ENCODE assay signal across 11 cellular contexts in genomic region chr22:32137731-32138324, GRCh38. TPM values are rescaled to one million over a fixed set of nuclear protein-coding genes. Genes with fewer than 3 reads are reported as not detected.
DNase-seq lines count a peak whose midpoint lies in the region; ATAC-seq, FAIRE-seq and TF ChIP-seq lines count a peak whose summit lies in the region.
"Not testable (repeated sequence)": the region's sequence is repeated elsewhere in the genome, so short reads cannot be mapped to it uniquely, and the experiment has no call there.
"Had no signal": no experiment of that assay in that cellular context is flagged by ENCODE, and none has a peak within 500 bp of the region (broad histone marks: within the 10 kb centered on the region; RNA-seq: fewer than 3 reads in every experiment).

No MANE protein-coding gene starts in this region.

- not testable (repeated sequence) for H3K36me3 ChIP-seq in MG63, SJCRH30, lower lobe of right lung, transverse colon

- not testable (repeated sequence) for TF ChIP-seq POLR2A in transverse colon (IDR thresholded peaks at IDR 0.05)

- in situ Hi-C loops in transverse colon (cut with MboI; ENCODE audit: low pct_ligation_motif_present in 1 of 4, low pct_unique_long_range_greater_than_20kb in 1 of 4, low sequenced_read_pairs in 3 of 4), result not testable (repeated sequence)

- intact Hi-C loops in lower lobe of right lung (cut with DNase I); transverse colon (cut with DNase I; ENCODE audit: low total_unique reads): not testable (repeated sequence)

- not testable (repeated sequence) for H3K27me3 ChIP-seq in MG63; SJCRH30; lower lobe of right lung (ENCODE audit: low read depth); transverse colon

- H3K27ac ChIP-seq in SJCRH30, result not testable (repeated sequence)
- H3K27ac ChIP-seq in lower lobe of right lung, result peak overlapping the region; percentile 75
- H3K27ac ChIP-seq in transverse colon, result peak overlapping the region in 3 of 4 donors; percentile 1 to 42 (median 32)

- peak; percentile 82 for DNase-seq in Daoy (ENCODE audit: low read depth)
- peak; percentile 53 for DNase-seq in MG63
- not testable (repeated sequence) for DNase-seq in SJCRH30, lower lobe of right lung
- peak; percentile 35 to 50 for DNase-seq in activated CD8-positive, alpha-beta memory T cell treated with anti-CD3 and anti-CD28 coated beads for 4 hours (ENCODE audit: low read depth in 2 of 2)
- peak; percentile 31 to 43 for DNase-seq in stimulated activated CD4-positive, alpha-beta T cell treated with anti-CD3 and anti-CD28 coated beads, Interleukin-15, amount 100 ng/mL, for 48 hours (ENCODE audit: low read depth in 2 of 2)
- DNase-seq in transverse colon, result peak; percentile 36

- H3K9me3 ChIP-seq in MG63; SJCRH30 (replicated peaks); lower lobe of right lung; transverse colon: not testable (repeated sequence)

- H3K4me1 ChIP-seq in SJCRH30, lower lobe of right lung, transverse colon: not testable (repeated sequence)

- H3K4me3 ChIP-seq in MG63 (peak overlapping the region; percentile 47), SJCRH30 (peak overlapping the region; percentile 25), lower lobe of right lung (peak overlapping the region; percentile 59), transverse colon (peak overlapping the region in 3 of 4 donors; percentile 22 to 30 (median 26))

- ATAC-seq in lower lobe of right lung, result peak; percentile 54 to 73

- WGBS in transverse colon (ENCODE audit: low coverage in 1 of 2), 2 donors, result 33 to 37% methylated on average over 10 to 15 of the region's 16 CpGs

- FAIRE-seq in colon (lab: Jason Lieb, UNC), result peak; percentile 71

- not testable (repeated sequence) for TF ChIP-seq EP300 in transverse colon (IDR thresholded peaks at IDR 0.05; ENCODE audit: low read depth)

- not testable (repeated sequence) for TF ChIP-seq CTCF in lower lobe of right lung (IDR thresholded peaks at IDR 0.05); transverse colon (IDR thresholded peaks at IDR 0.05)

RNA-seq across cellular contexts. Expression of gene C22orf42, which starts 21.3 kb away (rescaled TPM):
- total RNA-seq in Daoy (2014; rRNA removed; shearing (Covaris generic)), result not detected in 2 replicates
- not detected in 2 replicates for total RNA-seq in MG63 (2014; rRNA removed; shearing (Covaris generic); ENCODE audit: low replicate concordance)
- total RNA-seq in SJCRH30 (2014; rRNA removed; shearing (Covaris generic)), result not detected in 2 replicates
- total RNA-seq in lower lobe of right lung (not detected), transverse colon (not detected)
- total RNA-seq: epithelial cell of proximal tubule, mesenteric fat pad, temporal lobe had no signal
